ENCODE assay signal across 28 cellular contexts in the genomic region with DNA sequence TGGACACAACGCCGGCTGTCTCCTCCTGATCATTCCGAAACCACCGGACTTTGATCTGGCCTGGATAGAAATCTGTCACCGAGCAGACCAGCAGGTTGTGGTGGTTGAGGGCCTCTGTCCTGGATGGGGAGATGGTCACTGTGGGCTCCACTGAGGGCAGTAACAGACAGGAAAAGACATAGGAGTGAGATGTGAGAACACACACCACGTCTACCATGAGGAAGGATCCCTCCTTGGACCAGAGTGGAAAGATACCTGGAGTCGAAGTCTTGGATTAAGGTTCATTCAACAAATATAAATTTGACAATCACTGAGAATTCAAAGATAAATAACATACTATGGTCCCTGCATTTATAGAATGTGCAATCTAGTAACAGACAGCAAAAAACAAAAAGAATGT. TPM values are rescaled to one million over a fixed set of nuclear protein-coding genes. Genes with fewer than 3 reads are reported as not detected.
"Had no signal": no experiment of that assay in that cellular context is flagged by ENCODE, and none has a peak within 500 bp of the region (broad histone marks: within the 10 kb centered on the region; RNA-seq: fewer than 3 reads in every experiment).

No MANE protein-coding gene starts in this region.

- FAIRE-seq: islet of Langerhans, kidney, pancreas, urothelium cell line had no signal

- H3K36me3 Mint-ChIP-seq: mesothelial cell of epicardium had no signal

- ATAC-seq: left colon; left lung; lower lobe of right lung; naive thymus-derived CD4-positive, alpha-beta T cell; natural killer cell treated with Interleukin-12 subunit alpha and Interleukin-12 subunit beta and Interleukin-15 and Interleukin-18, amount 100 ng/mL, for 72 hours; pancreas; right lobe of liver; upper lobe of right lung had no signal

- H3K9me3 Mint-ChIP-seq: mesothelial cell of epicardium; natural killer cell treated with Interleukin-12 subunit alpha and Interleukin-12 subunit beta and Interleukin-15 and Interleukin-18, amount 100 ng/mL, for 72 hours; stimulated activated naive CD8-positive, alpha-beta T cell treated with anti-CD3 and anti-CD28 coated beads, Interleukin-15, Interleukin-2, amounts not matched to agents 100 ng/mL and 50 ng/mL, for 24 hours had no signal

- H3K4me3 Mint-ChIP-seq: mesothelial cell of epicardium; naive thymus-derived CD4-positive, alpha-beta T cell; stimulated activated naive CD8-positive, alpha-beta T cell treated with anti-CD3 and anti-CD28 coated beads, Interleukin-15, Interleukin-2, amounts not matched to agents 100 ng/mL and 50 ng/mL, for 24 hours had no signal

- H3K27ac Mint-ChIP-seq: mesothelial cell of epicardium; naive thymus-derived CD4-positive, alpha-beta T cell; stimulated activated naive CD8-positive, alpha-beta T cell treated with anti-CD3 and anti-CD28 coated beads, Interleukin-15, Interleukin-2, amounts not matched to agents 100 ng/mL and 50 ng/mL, for 24 hours had no signal

- DNase-seq: hippocampal formation; kidney; left colon; left lung; lower lobe of right lung; mammary epithelial cell; mesendoderm; naive thymus-derived CD4-positive, alpha-beta T cell; pancreas; right lobe of liver; stimulated activated CD4-positive, alpha-beta T cell treated with anti-CD3 and anti-CD28 coated beads, Interleukin-1b, Interleukin-23, amount 100 ng/mL, for 48 hours; stimulated activated CD4-positive, alpha-beta T cell treated with anti-CD3 and anti-CD28 coated beads, Interleukin-2, amount 100 ng/mL, for 48 hours; stimulated activated CD4-positive, alpha-beta T cell treated with anti-CD3 and anti-CD28 coated beads, Interleukin-4, amount 100 ng/mL, for 4 hours; stimulated activated CD8-positive, alpha-beta memory T cell treated with anti-CD3 and anti-CD28 coated beads, Interleukin-4, amount 100 ng/mL, for 48 hours; stimulated activated naive CD4-positive, alpha-beta T cell; tibial artery; trophoblast cell; upper lobe of right lung had no signal

RNA-seq across cellular contexts. Expression of gene HLA-DQB1, which starts 4.4 kb away (rescaled TPM):
- total RNA-seq: pulmonary artery endothelial cell had no signal
- polyA plus RNA-seq: neural cell had no signal

RNA-seq across cellular contexts. Expression of gene HLA-DQA1, which starts 24.9 kb away (rescaled TPM):
- total RNA-seq: mammary epithelial cell, mesothelial cell of epicardium, osteoblast, pulmonary artery endothelial cell, renal cortical epithelial cell had no signal
- polyA plus RNA-seq: mammary epithelial cell, neural cell, smooth muscle cell had no signal
